Comparison of ENCODE assay signal across 23 cellular contexts in the genomic region with DNA sequence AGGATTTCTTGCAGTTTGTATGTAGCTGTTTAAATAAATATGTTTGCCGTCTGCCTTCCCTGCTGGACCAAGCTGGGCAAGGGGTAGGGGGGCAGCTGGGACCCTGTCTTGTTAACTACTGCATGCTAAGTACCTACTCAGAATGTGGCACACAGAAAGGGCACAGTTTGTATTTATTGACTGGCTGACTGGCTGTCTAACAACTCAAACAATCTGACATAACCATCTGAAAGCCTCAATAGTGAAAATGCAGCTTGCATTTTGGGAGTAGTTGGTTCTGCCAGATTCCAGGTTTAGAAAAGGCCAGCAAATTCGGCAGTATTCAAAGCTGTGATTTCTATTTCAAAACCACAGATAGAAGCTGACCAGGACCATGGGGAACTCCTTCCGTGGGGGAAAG. TPM values are rescaled to one million over a fixed set of nuclear protein-coding genes. Genes with fewer than 3 reads are reported as not detected.
"Had no signal": no experiment of that assay in that cellular context is flagged by ENCODE, and none has a peak within 500 bp of the region (broad histone marks: within the 10 kb centered on the region; RNA-seq: fewer than 3 reads in every experiment).

No MANE protein-coding gene starts in this region.

- H3K36me3 Mint-ChIP-seq: naive thymus-derived CD4-positive, alpha-beta T cell had no signal

- ATAC-seq: effector memory CD8-positive, alpha-beta T cell; gastroesophageal sphincter; left cardiac atrium; left ventricle myocardium superior; naive thymus-derived CD4-positive, alpha-beta T cell had no signal

- H3K27me3 ChIP-seq: dorsolateral prefrontal cortex, esophagus muscularis mucosa, gastroesophageal sphincter, sigmoid colon, suprapubic skin, thyroid gland, upper lobe of left lung, uterus had no signal

- H3K27ac Mint-ChIP-seq: effector memory CD8-positive, alpha-beta T cell; naive thymus-derived CD4-positive, alpha-beta T cell had no signal

- H3K9me3 Mint-ChIP-seq: central memory CD8-positive, alpha-beta T cell; effector memory CD8-positive, alpha-beta T cell had no signal

- H3K27ac ChIP-seq: dorsolateral prefrontal cortex, epithelial cell of prostate, esophagus muscularis mucosa, gastroesophageal sphincter, sigmoid colon, skin epidermis, suprapubic skin, upper lobe of left lung, uterus had no signal

- H3K9me3 ChIP-seq: esophagus muscularis mucosa, gastroesophageal sphincter, sigmoid colon, suprapubic skin, thyroid gland, upper lobe of left lung, uterus had no signal

- H3K4me1 Mint-ChIP-seq: central memory CD8-positive, alpha-beta T cell; naive thymus-derived CD4-positive, alpha-beta T cell had no signal

- FAIRE-seq: kidney had no signal

- H3K36me3 ChIP-seq: esophagus muscularis mucosa, gastroesophageal sphincter, sigmoid colon, suprapubic skin, thyroid gland, upper lobe of left lung, uterus had no signal

- H3K27me3 Mint-ChIP-seq: central memory CD8-positive, alpha-beta T cell had no signal

- H3K4me3 Mint-ChIP-seq: central memory CD8-positive, alpha-beta T cell; effector memory CD8-positive, alpha-beta T cell; naive thymus-derived CD4-positive, alpha-beta T cell; neural crest cell had no signal

- H3K4me1 ChIP-seq: sigmoid colon, uterus had no signal

- DNase-seq: cortex of kidney; dorsolateral prefrontal cortex; effector memory CD8-positive, alpha-beta T cell; foreskin fibroblast; glutamatergic neuron; kidney; left cardiac atrium; left ventricle myocardium superior; naive thymus-derived CD4-positive, alpha-beta T cell; sigmoid colon; stimulated activated CD4-positive, alpha-beta T cell treated with anti-CD3 and anti-CD28 coated beads, Interleukin-12 subunit alpha, Interleukin-12 subunit beta, amount 100 ng/mL, for 4 hours; stimulated activated naive CD4-positive, alpha-beta T cell treated with Interleukin-2 at 50 U/mL for 16 hours; thyroid gland; upper lobe of left lung; uterus had no signal

- H3K4me3 ChIP-seq: dorsolateral prefrontal cortex, esophagus muscularis mucosa, gastroesophageal sphincter, sigmoid colon, skin epidermis, suprapubic skin, thyroid gland, upper lobe of left lung, uterus had no signal

RNA-seq across cellular contexts. Expression of a gene that starts 16.6 kb away (rescaled TPM):
- total RNA-seq: mononuclear cell had no signal
- polyA plus RNA-seq: naive thymus-derived CD4-positive, alpha-beta T cell had no signal
